19 cellular contexts compared by ENCODE assay signal in the genomic region with DNA sequence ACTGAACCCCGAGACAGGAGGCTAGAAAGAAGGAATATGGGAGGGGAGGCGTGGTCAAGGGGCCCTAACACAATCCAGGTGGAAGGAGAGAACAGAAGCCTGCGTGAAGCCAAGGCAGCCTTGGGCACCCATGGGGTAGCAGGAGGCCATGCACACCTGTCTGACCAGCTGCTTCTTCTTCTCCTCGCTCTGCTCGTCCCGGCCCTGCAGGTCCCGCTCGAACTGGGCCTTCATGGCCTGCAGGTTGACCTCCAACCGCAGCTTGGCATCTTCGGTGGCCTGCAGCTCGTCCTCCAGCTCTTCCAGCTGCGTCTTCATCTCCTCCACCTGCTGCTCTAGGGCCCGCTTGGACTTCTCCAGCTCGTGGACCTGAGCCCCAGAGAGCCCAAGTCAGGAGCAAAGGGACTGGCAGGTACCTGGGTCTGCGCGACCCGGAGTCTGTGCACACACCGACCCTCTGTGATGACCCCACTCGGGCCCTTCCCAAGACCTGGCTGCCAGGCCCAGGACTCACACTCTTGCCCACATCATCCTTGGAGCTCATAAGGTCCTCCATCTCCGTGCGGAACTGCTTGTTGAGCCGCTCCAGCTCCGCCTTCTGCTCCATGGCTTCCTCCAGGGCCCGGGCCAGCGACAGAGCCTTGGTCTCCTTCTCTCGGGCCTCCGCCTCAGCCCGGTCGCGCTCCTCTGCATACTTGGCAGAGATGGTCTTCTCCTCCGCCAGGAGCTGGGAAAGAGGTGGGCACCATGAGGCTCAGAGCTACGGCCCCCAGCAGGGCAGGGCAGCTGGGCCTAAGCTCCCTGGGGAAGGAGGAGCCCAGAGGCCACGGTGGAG. TPM values are rescaled to one million over a fixed set of nuclear protein-coding genes. Genes with fewer than 3 reads are reported as not detected.
DNase-seq lines count a peak whose midpoint lies in the region; ATAC-seq and TF ChIP-seq lines count a peak whose summit lies in the region.
"Had no signal": no experiment of that assay in that cellular context is flagged by ENCODE, and none has a peak within 500 bp of the region (broad histone marks: within the 10 kb centered on the region; RNA-seq: fewer than 3 reads in every experiment).

No MANE protein-coding gene starts in this region.

- TF ChIP-seq CTCF in NB4 (IDR thresholded peaks at IDR 0.05; ENCODE audit: low read depth, low read length): no peak

- ATAC-seq in stimulated activated memory B cell treated with anti-CD40 and anti-IgM and Interleukin-4, amounts not matched to agents 10 μg/mL and 1 μg/mL and 100 μg/mL, for 72 hours: no peak
- no peak for ATAC-seq in HG03280 (IDR thresholded peaks at IDR 0.05; ENCODE audit: unreplicated experiment)
- ATAC-seq in HG03457 (IDR thresholded peaks at IDR 0.05; ENCODE audit: unreplicated experiment): no peak
- ATAC-seq: activated CD4-positive, CD25-positive, alpha-beta regulatory T cell treated with anti-CD3 and anti-CD28 coated beads, Interleukin-2, amount 50 U/mL, for 24 hours; pancreas had no signal

- no peak overlapping the region for H3K4me3 ChIP-seq in NB4 (ENCODE audit: low read depth, low read length)
- no peak overlapping the region for H3K4me3 ChIP-seq in esophagus (ENCODE audit: low read depth in 1 of 2, low read length in 2 of 2)
- H3K4me3 ChIP-seq: pancreas had no signal

- TF ChIP-seq POLR2A in NB4 (IDR thresholded peaks at IDR 0.05; ENCODE audit: extremely low read depth, insufficient read length): no peak

- no peak for DNase-seq in activated naive CD4-positive, alpha-beta T cell treated with anti-CD3 and anti-CD28 coated beads, Interleukin-2, amount 10 ng/mL, durations not matched to agents 7 days and 5 days
- DNase-seq in activated naive CD4-positive, alpha-beta T cell treated with Interleukin-2 at 50 U/mL for 16 hours: no peak
- DNase-seq in NB4 (ENCODE audit: low read depth) (peak; percentile 1), germinal center (ENCODE audit: low spot score) (no peak)
- DNase-seq: activated gamma-delta T cell treated with Interleukin-2 at 50 U/mL for 16 hours; cerebellar nuclear complex; GOT3; hippocampal formation; NCI-H2081 treated with DMSO at 0.1 percent for 48 hours; NK-92 treated with Interleukin-12 subunit alpha and Interleukin-12 subunit beta, amount 100 ng/mL, for 24 hours; stimulated activated CD8-positive, alpha-beta memory T cell treated with anti-CD3 and anti-CD28 coated beads, Interleukin-4, amount 100 ng/mL, for 48 hours had no signal

- H3K4me1 Mint-ChIP-seq in activated naive CD4-positive, alpha-beta T cell treated with anti-CD3 and anti-CD28 coated beads, Interleukin-2, amount 10 ng/mL, durations not matched to agents 7 days and 5 days: peaks cover 62% of the 10 kb centered on the region
- peaks cover 6% of the 10 kb centered on the region for H3K4me1 Mint-ChIP-seq in stimulated activated memory B cell treated with anti-CD40 and anti-IgM and Interleukin-4, amounts not matched to agents 10 μg/mL and 1 μg/mL and 100 μg/mL, for 72 hours

- H3K4me1 ChIP-seq in esophagus (ENCODE audit: control insufficient read depth in 2 of 2, insufficient read depth in 2 of 2, low read length in 1 of 2): peaks cover 0 to 2% of the 10 kb centered on the region in 2 donors
- H3K4me1 ChIP-seq: pancreas had no signal

- no peaks in the 10 kb centered on the region for H3K9me3 Mint-ChIP-seq in activated naive CD4-positive, alpha-beta T cell treated with anti-CD3 and anti-CD28 coated beads, Interleukin-2, amount 10 ng/mL, durations not matched to agents 7 days and 5 days
- H3K9me3 Mint-ChIP-seq in stimulated activated memory B cell treated with anti-CD40 and anti-IgM and Interleukin-4, amounts not matched to agents 10 μg/mL and 1 μg/mL and 100 μg/mL, for 72 hours: no peaks in the 10 kb centered on the region

- H3K27ac Mint-ChIP-seq in activated naive CD4-positive, alpha-beta T cell treated with anti-CD3 and anti-CD28 coated beads, Interleukin-2, amount 10 ng/mL, durations not matched to agents 7 days and 5 days: peak overlapping the region; percentile 87
- H3K27ac Mint-ChIP-seq in stimulated activated memory B cell treated with anti-CD40 and anti-IgM and Interleukin-4, amounts not matched to agents 10 μg/mL and 1 μg/mL and 100 μg/mL, for 72 hours: peak overlapping the region; percentile 37

- peaks cover 73% of the 10 kb centered on the region for H3K36me3 Mint-ChIP-seq in activated naive CD4-positive, alpha-beta T cell treated with anti-CD3 and anti-CD28 coated beads, Interleukin-2, amount 10 ng/mL, durations not matched to agents 7 days and 5 days
- H3K36me3 Mint-ChIP-seq in stimulated activated memory B cell treated with anti-CD40 and anti-IgM and Interleukin-4, amounts not matched to agents 10 μg/mL and 1 μg/mL and 100 μg/mL, for 72 hours: peaks cover 77% of the 10 kb centered on the region

- no peaks in the 10 kb centered on the region for H3K27me3 Mint-ChIP-seq in activated naive CD4-positive, alpha-beta T cell treated with anti-CD3 and anti-CD28 coated beads, Interleukin-2, amount 10 ng/mL, durations not matched to agents 7 days and 5 days
- no peaks in the 10 kb centered on the region for H3K27me3 Mint-ChIP-seq in stimulated activated memory B cell treated with anti-CD40 and anti-IgM and Interleukin-4, amounts not matched to agents 10 μg/mL and 1 μg/mL and 100 μg/mL, for 72 hours

- CTCF ChIA-PET in activated naive CD4-positive, alpha-beta T cell treated with anti-CD3 and anti-CD28 coated beads, Interleukin-2, amount 10 ng/mL, durations not matched to agents 7 days and 5 days (lab: Charles Lee): interaction anchor here (0.9 to 4.2 kb wide), 6 partner anchors 9 to 194 kb away, joined by 3 to 25 read pairs (median 8); no protein-coding TSS in a partner anchor

- no peak overlapping the region for H3K4me3 Mint-ChIP-seq in activated naive CD4-positive, alpha-beta T cell treated with anti-CD3 and anti-CD28 coated beads, Interleukin-2, amount 10 ng/mL, durations not matched to agents 7 days and 5 days
- no peak overlapping the region for H3K4me3 Mint-ChIP-seq in stimulated activated memory B cell treated with anti-CD40 and anti-IgM and Interleukin-4, amounts not matched to agents 10 μg/mL and 1 μg/mL and 100 μg/mL, for 72 hours

- 87 to 90% methylated on average over 33 of the region's 33 CpGs for WGBS in esophagus, 2 donors

- H3K36me3 ChIP-seq in esophagus (ENCODE audit: control insufficient read depth in 2 of 2, insufficient read depth in 2 of 2, low read length in 1 of 2): peaks cover 38 to 77% of the 10 kb centered on the region in 2 donors

- peak overlapping the region; percentile 4 to 33 for H3K27ac ChIP-seq in esophagus (ENCODE audit: low read depth in 2 of 2, low read length in 1 of 2)
- H3K27ac ChIP-seq: epithelial cell of prostate, HL-60, pancreas had no signal

- no peaks in the 10 kb centered on the region for H3K9me3 ChIP-seq in esophagus (ENCODE audit: control insufficient read depth in 2 of 2, insufficient read depth in 1 of 2, low read depth in 1 of 2, low read length in 1 of 2)
- H3K9me3 ChIP-seq: pancreas had no signal

- H3K27me3 ChIP-seq in esophagus (ENCODE audit: control insufficient read depth in 1 of 2, insufficient read depth in 2 of 2, low read length in 2 of 2): no peaks in the 10 kb centered on the region
- H3K27me3 ChIP-seq: pancreas had no signal

RNA-seq across cellular contexts. Expression of a gene that starts 35.9 kb away (rescaled TPM):
- 10 to 100 TPM in 1 of 2 donors, 1 to 10 TPM in 1; 9.8 to 10.5 TPM for polyA plus RNA-seq in esophagus

RNA-seq across cellular contexts. Expression of a gene that starts 49.5 kb away (rescaled TPM):
- polyA plus RNA-seq in esophagus: 10 to 100 TPM in 1 of 2 donors, 1 to 10 TPM in 1; 9.2 to 14.9 TPM
